Comparison of ENCODE assay signal across 1 cellular context in genomic region chr22:30208631-30209603, GRCh38.
TF ChIP-seq lines count a peak whose summit lies in the region.

No MANE protein-coding gene starts in this region.

TF ChIP-seq in HepG2, 621 proteins besides CTCF, POLR2A, EP300 and RAD21 (continued from another document and continues in another):
- peak; percentile 40; the same call in 1 of the 2 replicates for TF ChIP-seq MYPOP (CRISPR knock-in tag; IDR thresholded peaks at IDR 0.05)
- TF ChIP-seq ZNF670 (CRISPR knock-in tag; IDR thresholded peaks at IDR 0.05; ENCODE audit: borderline replicate concordance) = no peak
- no peak for TF ChIP-seq DR1 (CRISPR knock-in tag; IDR thresholded peaks at IDR 0.05)
- no peak for TF ChIP-seq REPIN1 (CRISPR knock-in tag; IDR thresholded peaks at IDR 0.05; ENCODE audit: borderline replicate concordance, low read depth)
- no peak for TF ChIP-seq ZNF672 (CRISPR knock-in tag; IDR thresholded peaks at IDR 0.05)
- TF ChIP-seq YEATS2 (CRISPR knock-in tag; IDR thresholded peaks at IDR 0.05; ENCODE audit: borderline replicate concordance) = no peak
- no peak for TF ChIP-seq ZNF619 (CRISPR knock-in tag; IDR thresholded peaks at IDR 0.05)
- TF ChIP-seq KLF12 (CRISPR knock-in tag; IDR thresholded peaks at IDR 0.05; ENCODE audit: borderline replicate concordance) = no peak
- no peak for TF ChIP-seq HNRNPL (IDR thresholded peaks at IDR 0.05; ENCODE audit: low read depth, low read length)
- TF ChIP-seq, protein P1, sequence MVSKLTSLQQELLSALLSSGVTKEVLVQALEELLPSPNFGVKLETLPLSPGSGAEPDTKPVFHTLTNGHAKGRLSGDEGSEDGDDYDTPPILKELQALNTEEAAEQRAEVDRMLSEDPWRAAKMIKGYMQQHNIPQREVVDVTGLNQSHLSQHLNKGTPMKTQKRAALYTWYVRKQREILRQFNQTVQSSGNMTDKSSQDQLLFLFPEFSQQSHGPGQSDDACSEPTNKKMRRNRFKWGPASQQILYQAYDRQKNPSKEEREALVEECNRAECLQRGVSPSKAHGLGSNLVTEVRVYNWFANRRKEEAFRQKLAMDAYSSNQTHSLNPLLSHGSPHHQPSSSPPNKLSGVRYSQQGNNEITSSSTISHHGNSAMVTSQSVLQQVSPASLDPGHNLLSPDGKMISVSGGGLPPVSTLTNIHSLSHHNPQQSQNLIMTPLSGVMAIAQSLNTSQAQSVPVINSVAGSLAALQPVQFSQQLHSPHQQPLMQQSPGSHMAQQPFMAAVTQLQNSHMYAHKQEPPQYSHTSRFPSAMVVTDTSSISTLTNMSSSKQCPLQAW (CRISPR knock-in tag; IDR thresholded peaks at IDR 0.05) = no peak
- TF ChIP-seq ZNF256 (CRISPR knock-in tag; conservative IDR thresholded peaks at IDR 0.05) = no peak
- no peak for TF ChIP-seq PCBP2 (optimal IDR thresholded peaks at IDR 0.05; ENCODE audit: low read depth, low read length, poor library complexity, severe bottlenecking)
- TF ChIP-seq MZF1 (CRISPR knock-in tag; IDR thresholded peaks at IDR 0.05; ENCODE audit: borderline replicate concordance) = no peak
- no peak for TF ChIP-seq TRAFD1 (CRISPR knock-in tag; IDR thresholded peaks at IDR 0.05; ENCODE audit: borderline replicate concordance)
- TF ChIP-seq KDM5A (IDR thresholded peaks at IDR 0.05; ENCODE audit: borderline replicate concordance, low read length) = no peak
- TF ChIP-seq RFXANK (CRISPR knock-in tag; IDR thresholded peaks at IDR 0.05) = no peak
- TF ChIP-seq SP5 (CRISPR knock-in tag; IDR thresholded peaks at IDR 0.05; ENCODE audit: borderline replicate concordance, low read depth) = peak; percentile 79
- no peak for TF ChIP-seq ZNF557 (CRISPR knock-in tag; IDR thresholded peaks at IDR 0.05)
- peak; percentile 55; the same call in 1 of the 2 replicates for TF ChIP-seq DMAP1 (CRISPR knock-in tag; IDR thresholded peaks at IDR 0.05)
- no peak for TF ChIP-seq BCL6 (CRISPR knock-in tag; IDR thresholded peaks at IDR 0.05)
- TF ChIP-seq GRHL1 (CRISPR knock-in tag; conservative IDR thresholded peaks at IDR 0.05) = no peak
- no peak for TF ChIP-seq TCF7L2 (IDR thresholded peaks at IDR 0.05; ENCODE audit: low read depth, low read length)
- TF ChIP-seq ZNF432 (CRISPR knock-in tag; IDR thresholded peaks at IDR 0.05; ENCODE audit: borderline replicate concordance) = no peak
- no peak for TF ChIP-seq U2AF2 (IDR thresholded peaks at IDR 0.05; ENCODE audit: low read depth, low read length)
- no peak for TF ChIP-seq ZMYM4 (CRISPR knock-in tag; IDR thresholded peaks at IDR 0.05)
- TF ChIP-seq TCF7 (IDR thresholded peaks at IDR 0.05; ENCODE audit: low read depth) = no peak
- no peak for TF ChIP-seq THYN1 (CRISPR knock-in tag; IDR thresholded peaks at IDR 0.05; ENCODE audit: borderline replicate concordance, low read depth)
- peak; percentile 52; the same call in 1 of the 2 replicates for TF ChIP-seq ZNF143 (CRISPR knock-in tag; IDR thresholded peaks at IDR 0.05)
- no peak for TF ChIP-seq ZNF280B (CRISPR knock-in tag; IDR thresholded peaks at IDR 0.05; ENCODE audit: borderline replicate concordance)
- TF ChIP-seq ZSCAN20 (CRISPR knock-in tag; IDR thresholded peaks at IDR 0.05; ENCODE audit: borderline replicate concordance) = no peak
- no peak for TF ChIP-seq NR0B2 (CRISPR knock-in tag; IDR thresholded peaks at IDR 0.05)
- TF ChIP-seq MTF2 (CRISPR knock-in tag; IDR thresholded peaks at IDR 0.05; ENCODE audit: borderline replicate concordance) = no peak
- TF ChIP-seq, protein P2, sequence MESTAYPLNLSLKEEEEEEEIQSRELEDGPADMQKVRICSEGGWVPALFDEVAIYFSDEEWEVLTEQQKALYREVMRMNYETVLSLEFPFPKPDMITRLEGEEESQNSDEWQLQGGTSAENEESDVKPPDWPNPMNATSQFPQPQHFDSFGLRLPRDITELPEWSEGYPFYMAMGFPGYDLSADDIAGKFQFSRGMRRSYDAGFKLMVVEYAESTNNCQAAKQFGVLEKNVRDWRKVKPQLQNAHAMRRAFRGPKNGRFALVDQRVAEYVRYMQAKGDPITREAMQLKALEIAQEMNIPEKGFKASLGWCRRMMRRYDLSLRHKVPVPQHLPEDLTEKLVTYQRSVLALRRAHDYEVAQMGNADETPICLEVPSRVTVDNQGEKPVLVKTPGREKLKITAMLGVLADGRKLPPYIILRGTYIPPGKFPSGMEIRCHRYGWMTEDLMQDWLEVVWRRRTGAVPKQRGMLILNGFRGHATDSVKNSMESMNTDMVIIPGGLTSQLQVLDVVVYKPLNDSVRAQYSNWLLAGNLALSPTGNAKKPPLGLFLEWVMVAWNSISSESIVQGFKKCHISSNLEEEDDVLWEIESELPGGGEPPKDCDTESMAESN (CRISPR knock-in tag; conservative IDR thresholded peaks at IDR 0.05) = 0 out of 2 replicates have a peak, but pooled peaks have one; percentile 55
- TF ChIP-seq, protein P3, sequence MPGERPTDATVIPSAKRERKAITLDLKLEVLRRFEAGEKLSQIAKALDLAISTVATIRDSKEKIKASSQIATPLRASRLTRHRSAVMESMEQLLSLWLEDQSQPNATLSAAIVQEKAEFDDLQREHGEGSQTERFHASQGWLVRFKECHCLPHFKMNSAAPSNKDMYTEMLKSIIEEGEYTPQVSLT (CRISPR knock-in tag; IDR thresholded peaks at IDR 0.05; ENCODE audit: borderline replicate concordance, low read depth) = no peak
- no peak for TF ChIP-seq ZNF879 (CRISPR knock-in tag; IDR thresholded peaks at IDR 0.05)
- TF ChIP-seq, protein P4, sequence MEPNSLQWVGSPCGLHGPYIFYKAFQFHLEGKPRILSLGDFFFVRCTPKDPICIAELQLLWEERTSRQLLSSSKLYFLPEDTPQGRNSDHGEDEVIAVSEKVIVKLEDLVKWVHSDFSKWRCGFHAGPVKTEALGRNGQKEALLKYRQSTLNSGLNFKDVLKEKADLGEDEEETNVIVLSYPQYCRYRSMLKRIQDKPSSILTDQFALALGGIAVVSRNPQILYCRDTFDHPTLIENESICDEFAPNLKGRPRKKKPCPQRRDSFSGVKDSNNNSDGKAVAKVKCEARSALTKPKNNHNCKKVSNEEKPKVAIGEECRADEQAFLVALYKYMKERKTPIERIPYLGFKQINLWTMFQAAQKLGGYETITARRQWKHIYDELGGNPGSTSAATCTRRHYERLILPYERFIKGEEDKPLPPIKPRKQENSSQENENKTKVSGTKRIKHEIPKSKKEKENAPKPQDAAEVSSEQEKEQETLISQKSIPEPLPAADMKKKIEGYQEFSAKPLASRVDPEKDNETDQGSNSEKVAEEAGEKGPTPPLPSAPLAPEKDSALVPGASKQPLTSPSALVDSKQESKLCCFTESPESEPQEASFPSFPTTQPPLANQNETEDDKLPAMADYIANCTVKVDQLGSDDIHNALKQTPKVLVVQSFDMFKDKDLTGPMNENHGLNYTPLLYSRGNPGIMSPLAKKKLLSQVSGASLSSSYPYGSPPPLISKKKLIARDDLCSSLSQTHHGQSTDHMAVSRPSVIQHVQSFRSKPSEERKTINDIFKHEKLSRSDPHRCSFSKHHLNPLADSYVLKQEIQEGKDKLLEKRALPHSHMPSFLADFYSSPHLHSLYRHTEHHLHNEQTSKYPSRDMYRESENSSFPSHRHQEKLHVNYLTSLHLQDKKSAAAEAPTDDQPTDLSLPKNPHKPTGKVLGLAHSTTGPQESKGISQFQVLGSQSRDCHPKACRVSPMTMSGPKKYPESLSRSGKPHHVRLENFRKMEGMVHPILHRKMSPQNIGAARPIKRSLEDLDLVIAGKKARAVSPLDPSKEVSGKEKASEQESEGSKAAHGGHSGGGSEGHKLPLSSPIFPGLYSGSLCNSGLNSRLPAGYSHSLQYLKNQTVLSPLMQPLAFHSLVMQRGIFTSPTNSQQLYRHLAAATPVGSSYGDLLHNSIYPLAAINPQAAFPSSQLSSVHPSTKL (CRISPR knock-in tag; IDR thresholded peaks at IDR 0.05) = peak; percentile 72; the same call in 1 of the 2 replicates
- TF ChIP-seq ZNF317 (CRISPR knock-in tag; IDR thresholded peaks at IDR 0.05) = no peak
- TF ChIP-seq NCOA1 (CRISPR knock-in tag; IDR thresholded peaks at IDR 0.05) = no peak
- TF ChIP-seq, protein P5, sequence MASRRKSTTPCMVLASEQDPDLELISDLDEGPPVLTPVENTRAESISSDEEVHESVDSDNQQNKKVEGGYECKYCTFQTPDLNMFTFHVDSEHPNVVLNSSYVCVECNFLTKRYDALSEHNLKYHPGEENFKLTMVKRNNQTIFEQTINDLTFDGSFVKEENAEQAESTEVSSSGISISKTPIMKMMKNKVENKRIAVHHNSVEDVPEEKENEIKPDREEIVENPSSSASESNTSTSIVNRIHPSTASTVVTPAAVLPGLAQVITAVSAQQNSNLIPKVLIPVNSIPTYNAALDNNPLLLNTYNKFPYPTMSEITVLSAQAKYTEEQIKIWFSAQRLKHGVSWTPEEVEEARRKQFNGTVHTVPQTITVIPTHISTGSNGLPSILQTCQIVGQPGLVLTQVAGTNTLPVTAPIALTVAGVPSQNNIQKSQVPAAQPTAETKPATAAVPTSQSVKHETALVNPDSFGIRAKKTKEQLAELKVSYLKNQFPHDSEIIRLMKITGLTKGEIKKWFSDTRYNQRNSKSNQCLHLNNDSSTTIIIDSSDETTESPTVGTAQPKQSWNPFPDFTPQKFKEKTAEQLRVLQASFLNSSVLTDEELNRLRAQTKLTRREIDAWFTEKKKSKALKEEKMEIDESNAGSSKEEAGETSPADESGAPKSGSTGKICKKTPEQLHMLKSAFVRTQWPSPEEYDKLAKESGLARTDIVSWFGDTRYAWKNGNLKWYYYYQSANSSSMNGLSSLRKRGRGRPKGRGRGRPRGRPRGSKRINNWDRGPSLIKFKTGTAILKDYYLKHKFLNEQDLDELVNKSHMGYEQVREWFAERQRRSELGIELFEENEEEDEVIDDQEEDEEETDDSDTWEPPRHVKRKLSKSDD (CRISPR knock-in tag; IDR thresholded peaks at IDR 0.05; ENCODE audit: low read depth) = no peak
- TF ChIP-seq ZNF556 (CRISPR knock-in tag; IDR thresholded peaks at IDR 0.05; ENCODE audit: borderline replicate concordance) = no peak
- TF ChIP-seq TAF15 (IDR thresholded peaks at IDR 0.05; ENCODE audit: low read depth, low read length, poor library complexity, severe bottlenecking) = no peak
- TF ChIP-seq NFE2 (CRISPR knock-in tag; IDR thresholded peaks at IDR 0.05) = no peak
- 0 out of 2 replicates have a peak, but pooled peaks have one; percentile 59 for TF ChIP-seq ZNF607 (CRISPR knock-in tag; IDR thresholded peaks at IDR 0.05; ENCODE audit: borderline replicate concordance)
- TF ChIP-seq, protein P6, sequence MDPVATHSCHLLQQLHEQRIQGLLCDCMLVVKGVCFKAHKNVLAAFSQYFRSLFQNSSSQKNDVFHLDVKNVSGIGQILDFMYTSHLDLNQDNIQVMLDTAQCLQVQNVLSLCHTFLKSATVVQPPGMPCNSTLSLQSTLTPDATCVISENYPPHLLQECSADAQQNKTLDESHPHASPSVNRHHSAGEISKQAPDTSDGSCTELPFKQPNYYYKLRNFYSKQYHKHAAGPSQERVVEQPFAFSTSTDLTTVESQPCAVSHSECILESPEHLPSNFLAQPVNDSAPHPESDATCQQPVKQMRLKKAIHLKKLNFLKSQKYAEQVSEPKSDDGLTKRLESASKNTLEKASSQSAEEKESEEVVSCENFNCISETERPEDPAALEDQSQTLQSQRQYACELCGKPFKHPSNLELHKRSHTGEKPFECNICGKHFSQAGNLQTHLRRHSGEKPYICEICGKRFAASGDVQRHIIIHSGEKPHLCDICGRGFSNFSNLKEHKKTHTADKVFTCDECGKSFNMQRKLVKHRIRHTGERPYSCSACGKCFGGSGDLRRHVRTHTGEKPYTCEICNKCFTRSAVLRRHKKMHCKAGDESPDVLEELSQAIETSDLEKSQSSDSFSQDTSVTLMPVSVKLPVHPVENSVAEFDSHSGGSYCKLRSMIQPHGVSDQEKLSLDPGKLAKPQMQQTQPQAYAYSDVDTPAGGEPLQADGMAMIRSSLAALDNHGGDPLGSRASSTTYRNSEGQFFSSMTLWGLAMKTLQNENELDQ (CRISPR knock-in tag; IDR thresholded peaks at IDR 0.05; ENCODE audit: borderline replicate concordance) = no peak
